ENCODE assay signal across 8 cellular contexts in the genomic region with DNA sequence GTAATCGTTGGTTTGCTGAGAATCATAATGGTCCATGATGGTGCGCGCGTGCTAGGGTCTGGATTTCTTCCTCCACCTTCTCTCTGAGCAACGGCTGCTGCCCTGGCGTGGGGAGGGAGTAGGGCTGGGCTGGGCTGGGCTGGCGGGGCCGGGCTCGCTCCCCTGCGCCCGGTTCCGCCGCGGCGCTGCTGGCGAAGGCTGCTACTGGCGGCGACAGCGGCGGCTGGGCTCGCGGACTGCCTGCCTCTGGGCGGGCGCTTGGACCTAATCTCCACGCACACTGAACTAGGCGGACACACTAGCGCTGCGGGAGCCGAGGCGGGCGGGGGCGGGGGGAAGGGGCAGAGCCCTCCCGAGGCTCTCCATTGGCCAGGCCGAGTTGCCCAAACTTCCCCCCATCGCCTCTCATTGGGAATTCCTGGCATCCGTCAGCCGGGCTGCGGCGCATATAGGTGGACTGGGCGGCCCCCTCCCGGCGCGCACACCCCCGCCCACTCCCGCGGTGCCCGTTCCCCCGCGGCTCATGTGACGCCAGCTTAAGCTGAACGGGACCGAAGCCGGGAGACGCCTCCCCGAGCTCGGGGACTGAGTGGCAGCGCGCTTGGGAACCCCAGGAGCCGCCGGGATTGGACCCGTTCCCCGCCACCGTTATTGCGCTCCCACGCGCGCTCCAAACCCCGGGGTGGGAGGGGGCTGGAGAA. TPM values are rescaled to one million over a fixed set of nuclear protein-coding genes. Genes with fewer than 3 reads are reported as not detected.
DNase-seq lines count a peak whose midpoint lies in the region; ATAC-seq and TF ChIP-seq lines count a peak whose summit lies in the region.

A gene (minus strand): TSS at position 282 of the 701 bp plus-strand sequence. CDS start 246 bp downstream, at position 36.

- peak within 1 kb of the TSS; percentile 99 for H3K27ac ChIP-seq in HUES64 (ENCODE audit: low read depth, low read length)
- H3K27ac ChIP-seq in OCI-LY1 (ENCODE audit: low read depth, low read length, poor library complexity, severe bottlenecking): no peak within 1 kb of the TSS
- peak within 1 kb of the TSS; percentile 100 for H3K27ac ChIP-seq in mesendoderm (ENCODE audit: low read depth, low read length)

- H3K27me3 ChIP-seq in HUES64 (ENCODE audit: insufficient read depth, low read length) (0 out of 2 replicates have a peak, but pooled peaks cover 5% of the 10 kb centered on the region), OCI-LY1 (ENCODE audit: insufficient read depth, low read length) (peaks cover 10% of the 10 kb centered on the region), mesendoderm (ENCODE audit: insufficient read depth, low read length, poor library complexity) (no peaks in the 10 kb centered on the region)

- H3K9me3 ChIP-seq in HUES64 (ENCODE audit: insufficient read depth, low read depth, low read length) (no peaks in the 10 kb centered on the region), OCI-LY1 (ENCODE audit: low read length) (no peaks in the 10 kb centered on the region)

- H2BK120ac ChIP-seq in mesendoderm (ENCODE audit: low read depth, low read length): peak within 1 kb of the TSS; percentile 82

- H3K4me2 ChIP-seq in OCI-LY1 (ENCODE audit: low read length) (peak within 1 kb of the TSS; percentile 36; the same call in 1 of the 2 replicates), mesendoderm (ENCODE audit: low read length) (peak within 1 kb of the TSS; percentile 97)

- H3K4me1 ChIP-seq in HUES64 (ENCODE audit: insufficient read depth, low read length) (peaks cover 30% of the 10 kb centered on the region), OCI-LY1 (ENCODE audit: insufficient read depth, low read length, severe bottlenecking) (no peaks in the 10 kb centered on the region), mesendoderm (ENCODE audit: control insufficient read depth, low read depth, low read length) (peaks cover 8% of the 10 kb centered on the region)

- H3K4me3 Mint-ChIP-seq in endothelial cell (ENCODE audit: unreplicated experiment): peak within 1 kb of the TSS; percentile 93

- H2AK5ac ChIP-seq in mesendoderm (ENCODE audit: low read length): peak within 1 kb of the TSS; percentile 27

- H2AFZ ChIP-seq in OCI-LY1 (ENCODE audit: low read length): no peak within 1 kb of the TSS

- DNase-seq in EL (peak; percentile 99), activated T-cell treated with anti-CD3 and anti-CD28 coated beads for 24 hours (ENCODE audit: low read depth) (peak; percentile 64), endothelial cell (ENCODE audit: low spot score) (peak; percentile 77), mesendoderm (peak; percentile 99)
- peak; percentile 47 for DNase-seq in stimulated activated CD8-positive, alpha-beta memory T cell treated with anti-CD3 and anti-CD28 coated beads, Interleukin-12 subunit alpha, Interleukin-12 subunit beta, amount 100 ng/mL, for 24 hours (ENCODE audit: extremely low read depth)

- H3K79me2 ChIP-seq in OCI-LY1 (ENCODE audit: insufficient read depth, low read length): no peaks in the 10 kb centered on the region
- H3K79me2 ChIP-seq in mesendoderm (ENCODE audit: control insufficient read depth, insufficient read depth, low read length): peaks cover 43% of the 10 kb centered on the region

- H4K5ac ChIP-seq in mesendoderm (ENCODE audit: low read length): no peak within 1 kb of the TSS

- WGBS in HUES64: under 1% methylated on average over 67 of the region's 68 CpGs
- no CpG with 5 or more reads among the region's 68 CpGs for WGBS in mesendoderm (ENCODE audit: extremely low coverage, insufficient coverage, low lambda C conversion rate)

- peak within 1 kb of the TSS; percentile 94 for H3K27ac Mint-ChIP-seq in endothelial cell (ENCODE audit: unreplicated experiment)

- TF ChIP-seq CTCF in OCI-LY1 (IDR thresholded peaks at IDR 0.05; ENCODE audit: low read length) (no peak), endothelial cell (IDR thresholded peaks at IDR 0.05; ENCODE audit: unreplicated experiment) (no peak)

- peaks cover 8% of the 10 kb centered on the region for H3K79me1 ChIP-seq in mesendoderm (ENCODE audit: low read length)

- peaks cover 26% of the 10 kb centered on the region for H3K27me3 Mint-ChIP-seq in endothelial cell (ENCODE audit: unreplicated experiment)

- H2BK15ac ChIP-seq in mesendoderm (replicated peaks; ENCODE audit: low read depth): no peak within 1 kb of the TSS

- peak within 1 kb of the TSS; percentile 98 for H3K4ac ChIP-seq in mesendoderm (ENCODE audit: low read depth, low read length)

- H3K9me3 Mint-ChIP-seq in endothelial cell (ENCODE audit: unreplicated experiment): no peaks in the 10 kb centered on the region

- no peaks in the 10 kb centered on the region for H3F3A ChIP-seq in OCI-LY1 (ENCODE audit: insufficient read depth, low read length)

- H3K9ac ChIP-seq in HUES64 (ENCODE audit: low read depth, low read length) (peak within 1 kb of the TSS; percentile 98), OCI-LY1 (ENCODE audit: low read length) (no peak within 1 kb of the TSS), mesendoderm (ENCODE audit: low read length) (peak within 1 kb of the TSS; percentile 95)

- peak within 1 kb of the TSS; percentile 83 for H4K8ac ChIP-seq in mesendoderm (ENCODE audit: low read depth, low read length)

- H4K20me1 ChIP-seq in OCI-LY1 (ENCODE audit: insufficient read depth, low read length): no peaks in the 10 kb centered on the region

- H3K4me3 ChIP-seq in HUES64 (ENCODE audit: low read length) (peak within 1 kb of the TSS; percentile 99), OCI-LY1 (ENCODE audit: low read depth, low read length, poor library complexity, severe bottlenecking) (peak within 1 kb of the TSS; percentile 42), mesendoderm (ENCODE audit: low read length) (peak within 1 kb of the TSS; percentile 88)

- no peak for ATAC-seq in GM21447 (IDR thresholded peaks at IDR 0.05; ENCODE audit: unreplicated experiment)

- H3K36me3 ChIP-seq in HUES64 (ENCODE audit: insufficient read depth, low read length) (peaks cover 28% of the 10 kb centered on the region), OCI-LY1 (ENCODE audit: insufficient read depth, low read length) (no peaks in the 10 kb centered on the region), mesendoderm (ENCODE audit: control insufficient read depth, insufficient read depth, low read length) (peaks cover 2% of the 10 kb centered on the region)

- H3K18ac ChIP-seq in mesendoderm (ENCODE audit: low read length): peak within 1 kb of the TSS; percentile 98

- peak within 1 kb of the TSS; percentile 95 for H2BK5ac ChIP-seq in mesendoderm (ENCODE audit: low read length)

- H3K56ac ChIP-seq in mesendoderm (ENCODE audit: low read length): peak within 1 kb of the TSS; percentile 97

- no peaks in the 10 kb centered on the region for H3K9me2 ChIP-seq in OCI-LY1 (ENCODE audit: low read depth, low read length)

- peaks cover 38% of the 10 kb centered on the region for H3K4me1 Mint-ChIP-seq in endothelial cell (ENCODE audit: unreplicated experiment)

- peaks cover 12% of the 10 kb centered on the region for H3K36me3 Mint-ChIP-seq in endothelial cell (ENCODE audit: low read depth, unreplicated experiment)

- H3K23ac ChIP-seq in mesendoderm (ENCODE audit: low read length): peak within 1 kb of the TSS; percentile 96

RNA-seq across cellular contexts. Expression of the gene that starts here (rescaled TPM):
- 156 TPM for polyA plus RNA-seq in HUES64 (2013, experiment 1 of 2)
- polyA plus RNA-seq in HUES64 (2013, experiment 2 of 2): 157 TPM
- 130 TPM for total RNA-seq in endothelial cell (ENCODE audit: unreplicated experiment)
- 242 TPM for polyA plus RNA-seq in mesendoderm (2013, experiment 1 of 2)
- 251 TPM for polyA plus RNA-seq in mesendoderm (2013, experiment 2 of 2)

Comparison
In these comparisons a context has a peak if more than half of its experiments do, and no peak if none do; other contexts are left out.
1. DNase-seq: peak in every context shown above with its lines; median percentile 99 in EL; 99 in mesendoderm; 77 in endothelial cell; 64 in activated T-cell treated with anti-CD3 and anti-CD28 coated beads for 24 hours; 47 in stimulated activated CD8-positive, alpha-beta memory T cell treated with anti-CD3 and anti-CD28 coated beads, Interleukin-12 subunit alpha, Interleukin-12 subunit beta, amount 100 ng/mL, for 24 hours.
2. H3K4me3 ChIP-seq: peak in every context shown above with its lines; median percentile 99 in HUES64; 88 in mesendoderm; 42 in OCI-LY1.